ENCODE assay signal across 18 cellular contexts in genomic region chr3:31392568-31392967, GRCh38.
DNase-seq lines count a peak whose midpoint lies in the region; ATAC-seq and TF ChIP-seq lines count a peak whose summit lies in the region.
"Had no signal": no experiment of that assay in that cellular context is flagged by ENCODE, and none has a peak within 500 bp of the region (broad histone marks: within the 10 kb centered on the region; RNA-seq: fewer than 3 reads in every experiment).

No MANE protein-coding gene starts in this region.

- H3K9me3 ChIP-seq in thymus (ENCODE audit: control insufficient read depth) (no peaks in the 10 kb centered on the region), Caco-2 (peaks cover 3% of the 10 kb centered on the region; the same call in 1 of the 2 replicates)
- H3K9me3 ChIP-seq: pancreas had no signal

- H3K36me3 ChIP-seq in thymus (ENCODE audit: control insufficient read depth, insufficient read depth) (no peaks in the 10 kb centered on the region), Caco-2 (ENCODE audit: control insufficient read depth, insufficient read depth, low read length) (no peaks in the 10 kb centered on the region)
- H3K36me3 ChIP-seq: left ventricle myocardium inferior, pancreas had no signal

- intact Hi-C loops in Caco-2 (cut with micrococcal nuclease; ENCODE audit: unreplicated experiment), result no loop called here

- H3K27ac ChIP-seq in thymus (ENCODE audit: low read depth), result peak overlapping the region; percentile 31
- H3K27ac ChIP-seq: C4-2B, left ventricle myocardium inferior, pancreas had no signal

- CTCF ChIA-PET in activated naive CD4-positive, alpha-beta T cell treated with anti-CD3 and anti-CD28 coated beads, Interleukin-2, amount 10 ng/mL, durations not matched to agents 7 days and 5 days (lab: Charles Lee), result no interaction called here
- CTCF ChIA-PET in Caco-2 (lab: Charles Lee), result no interaction called here

- H3K4me1 ChIP-seq in thymus (ENCODE audit: control insufficient read depth, insufficient read depth, low read length) (no peaks in the 10 kb centered on the region), Caco-2 (no peaks in the 10 kb centered on the region)
- H3K4me1 ChIP-seq: left ventricle myocardium inferior, pancreas had no signal

- H3K4me3 ChIP-seq in thymus (ENCODE audit: low read length) (no peak overlapping the region), Caco-2 (ENCODE audit: low read depth, low read length) (no peak overlapping the region)
- H3K4me3 ChIP-seq: left ventricle myocardium inferior, pancreas had no signal

- DNase-seq in activated naive CD4-positive, alpha-beta T cell treated with anti-CD3 and anti-CD28 coated beads, Interleukin-2, amount 10 ng/mL, durations not matched to agents 7 days and 5 days, result no peak
- no peak for DNase-seq in NCI-H1930 (lab: John Stamatoyannopoulos, UW)
- DNase-seq in Caco-2, result no peak
- DNase-seq in left lobe of liver (ENCODE audit: low spot score), result no peak
- DNase-seq: activated B cell treated with CpG ODN at 0.5 μM for 24 hours; activated effector memory CD4-positive, alpha-beta T cell treated with Interleukin-2 at 50 U/mL for 16 hours; DMS79; HCEC 1CT; left ventricle myocardium inferior; pancreas; stimulated activated CD4-positive, alpha-beta T cell treated with anti-CD3 and anti-CD28 coated beads, Interleukin-4, amount 100 ng/mL, for 4 hours; trophoblast cell had no signal

- POLR2A ChIA-PET in Caco-2 (lab: Charles Lee), result no interaction called here

- no TSS peak for BruUV-seq in Caco-2 (replicated peaks; lab: Mats Ljungman, UMichigan)

- H3K4me1 Mint-ChIP-seq in activated naive CD4-positive, alpha-beta T cell treated with anti-CD3 and anti-CD28 coated beads, Interleukin-2, amount 50 U/mL, for 24 hours, result peaks cover 19% of the 10 kb centered on the region
- peaks cover 11% of the 10 kb centered on the region for H3K4me1 Mint-ChIP-seq in activated naive CD4-positive, alpha-beta T cell treated with anti-CD3 and anti-CD28 coated beads, Interleukin-2, amount 10 ng/mL, durations not matched to agents 7 days and 5 days
- no peaks in the 10 kb centered on the region for H3K4me1 Mint-ChIP-seq in Caco-2 (ENCODE audit: low read depth, unreplicated experiment)
- H3K4me1 Mint-ChIP-seq: activated B cell treated with CpG ODN at 0.5 μM for 24 hours had no signal

- H3K36me3 Mint-ChIP-seq in activated naive CD4-positive, alpha-beta T cell treated with anti-CD3 and anti-CD28 coated beads, Interleukin-2, amount 50 U/mL, for 24 hours, result peaks cover 3% of the 10 kb centered on the region
- H3K36me3 Mint-ChIP-seq in activated naive CD4-positive, alpha-beta T cell treated with anti-CD3 and anti-CD28 coated beads, Interleukin-2, amount 10 ng/mL, durations not matched to agents 7 days and 5 days, result peaks cover 1% of the 10 kb centered on the region
- H3K36me3 Mint-ChIP-seq in Caco-2 (ENCODE audit: insufficient read depth, unreplicated experiment), result no peaks in the 10 kb centered on the region

- H3K27ac Mint-ChIP-seq in activated naive CD4-positive, alpha-beta T cell treated with anti-CD3 and anti-CD28 coated beads, Interleukin-2, amount 50 U/mL, for 24 hours, result peak overlapping the region; percentile 15
- H3K27ac Mint-ChIP-seq in activated naive CD4-positive, alpha-beta T cell treated with anti-CD3 and anti-CD28 coated beads, Interleukin-2, amount 10 ng/mL, durations not matched to agents 7 days and 5 days, result no peak overlapping the region
- H3K27ac Mint-ChIP-seq in Caco-2 (ENCODE audit: unreplicated experiment), result no peak overlapping the region
- H3K27ac Mint-ChIP-seq: activated B cell treated with CpG ODN at 0.5 μM for 24 hours; T-helper 1 cell treated with Interleukin-12 subunit alpha and Interleukin-12 subunit beta and Interleukin-4 antibody, amounts not matched to agents 30 μg/mL and 1 μg/mL, for 36 hours had no signal

- H3K27me3 ChIP-seq in thymus (ENCODE audit: control insufficient read depth, insufficient read depth) (no peaks in the 10 kb centered on the region), Caco-2 (replicated peaks; ENCODE audit: control insufficient read depth, insufficient read depth, low read length) (no peaks in the 10 kb centered on the region)
- H3K27me3 ChIP-seq: pancreas had no signal

- peak; percentile 74 for ATAC-seq in GM21717 (IDR thresholded peaks at IDR 0.05; ENCODE audit: unreplicated experiment)
- ATAC-seq in HG03159 (IDR thresholded peaks at IDR 0.05; ENCODE audit: unreplicated experiment), result peak; percentile 66
- ATAC-seq in left lobe of liver, result no peak
- ATAC-seq: pancreas had no signal

- WGBS in thymus, result 78% methylated on average over 2 of the region's 2 CpGs

- TF ChIP-seq CTCF in Caco-2 (IDR thresholded peaks at IDR 0.05; ENCODE audit: insufficient read depth in 1 of 2, low read depth in 1 of 2, low read length in 1 of 2, severe bottlenecking in 1 of 2, unreplicated experiment in 1 of 2), result no peak

- peaks cover 1% of the 10 kb centered on the region for H3K9me3 Mint-ChIP-seq in activated naive CD4-positive, alpha-beta T cell treated with anti-CD3 and anti-CD28 coated beads, Interleukin-2, amount 50 U/mL, for 24 hours
- peaks cover 3% of the 10 kb centered on the region for H3K9me3 Mint-ChIP-seq in activated naive CD4-positive, alpha-beta T cell treated with anti-CD3 and anti-CD28 coated beads, Interleukin-2, amount 10 ng/mL, durations not matched to agents 7 days and 5 days
- H3K9me3 Mint-ChIP-seq in Caco-2 (ENCODE audit: unreplicated experiment), result peaks cover 14% of the 10 kb centered on the region

- no peaks in the 10 kb centered on the region for H3K27me3 Mint-ChIP-seq in activated naive CD4-positive, alpha-beta T cell treated with anti-CD3 and anti-CD28 coated beads, Interleukin-2, amount 50 U/mL, for 24 hours
- H3K27me3 Mint-ChIP-seq in activated naive CD4-positive, alpha-beta T cell treated with anti-CD3 and anti-CD28 coated beads, Interleukin-2, amount 10 ng/mL, durations not matched to agents 7 days and 5 days, result no peaks in the 10 kb centered on the region
- H3K27me3 Mint-ChIP-seq in Caco-2 (ENCODE audit: insufficient read depth, unreplicated experiment), result no peaks in the 10 kb centered on the region

- H3K4me3 Mint-ChIP-seq in activated naive CD4-positive, alpha-beta T cell treated with anti-CD3 and anti-CD28 coated beads, Interleukin-2, amount 50 U/mL, for 24 hours, result no peak overlapping the region
- H3K4me3 Mint-ChIP-seq in activated naive CD4-positive, alpha-beta T cell treated with anti-CD3 and anti-CD28 coated beads, Interleukin-2, amount 10 ng/mL, durations not matched to agents 7 days and 5 days, result no peak overlapping the region
- no peak overlapping the region for H3K4me3 Mint-ChIP-seq in Caco-2 (ENCODE audit: unreplicated experiment)
- H3K4me3 Mint-ChIP-seq: activated B cell treated with CpG ODN at 0.5 μM for 24 hours; T-helper 1 cell treated with Interleukin-12 subunit alpha and Interleukin-12 subunit beta and Interleukin-4 antibody, amounts not matched to agents 30 μg/mL and 1 μg/mL, for 36 hours had no signal
